ENCODE assay signal across 8 cellular contexts in genomic region chr17:38322156-38322779, GRCh38. TPM values are rescaled to one million over a fixed set of nuclear protein-coding genes. Genes with fewer than 3 reads are reported as not detected.
DNase-seq lines count a peak whose midpoint lies in the region; ATAC-seq, FAIRE-seq and TF ChIP-seq lines count a peak whose summit lies in the region.

No MANE protein-coding gene starts in this region.

- no peak overlapping the region for H2AFZ ChIP-seq in HepG2 (ENCODE audit: low read length)

- FAIRE-seq in HepG2 (lab: Jason Lieb, UNC), result no peak

- intact Hi-C loops in HepG2 (cut with micrococcal nuclease; ENCODE audit: unreplicated experiment), result no loop called here

- no TSS peak for BruUV-seq in HepG2 (replicated peaks; lab: Mats Ljungman, UMichigan)

- TF ChIP-seq RAD21 in HepG2 (CRISPR knock-in tag; IDR thresholded peaks at IDR 0.05), result no peak

- 26% methylated on average over 8 of the region's 8 CpGs for WGBS in HepG2 (ENCODE audit: low lambda C conversion rate)

- H3K9ac ChIP-seq in HepG2 (ENCODE audit: insufficient read depth, low read depth, low read length), result no peak overlapping the region

- peaks cover 23 to 44% of the 10 kb centered on the region in 2 experiments for H3K36me3 ChIP-seq in HepG2 (replicated peaks in 1 of 2; ENCODE audit: control insufficient read depth in 1 of 2, insufficient read depth in 2 of 2, low read length in 2 of 2)

- no peaks in the 10 kb centered on the region for H3K9me3 ChIP-seq in HepG2 (ENCODE audit: low read length)

- no peaks in the 10 kb centered on the region for H4K20me1 ChIP-seq in HepG2 (ENCODE audit: insufficient read depth, low read length)

- TF ChIP-seq EP300 in HepG2 (IDR thresholded peaks at IDR 0.05; ENCODE audit: low read depth in 2 of 2, low read length in 2 of 2) (no peak), HepG2 (CRISPR knock-in tag; IDR thresholded peaks at IDR 0.05; ENCODE audit: borderline replicate concordance) (no peak)

- ATAC-seq in HepG2 (peak; percentile 88), GM21526 (IDR thresholded peaks at IDR 0.05; ENCODE audit: low FRiP score, unreplicated experiment) (no peak)

- CTCF ChIA-PET in HepG2 (lab: Yijun Ruan, JAX; ENCODE audit: low intra/inter-chr PET ratio, low total read pairs), result no interaction called here

- H3K4me2 ChIP-seq in HepG2 (ENCODE audit: low read depth, low read length), result no peak overlapping the region

- H3K4me1 ChIP-seq in HepG2 (ENCODE audit: insufficient read depth, low read length), result peaks cover 17% of the 10 kb centered on the region

- in situ Hi-C loops in HepG2 (cut with HindIII; ENCODE audit: extremely low pct_ligation_motif_present, low pct_unique_long_range_greater_than_20kb), result no loop called here

- H3K27ac ChIP-seq in HepG2 (ENCODE audit: extremely low read length, insufficient read depth, low read length), result no peak overlapping the region

- peak; percentile 68 for DNase-seq in ELR (ENCODE audit: low read depth)
- peak; percentile 32 for DNase-seq in M059J (ENCODE audit: low read depth)
- DNase-seq in activated CD4-positive, CD25-positive, alpha-beta regulatory T cell treated with anti-CD3 and anti-CD28 coated beads, Interleukin-2, amount 50 U/mL, for 16 hours (ENCODE audit: low read depth, low spot score), result peak; percentile 55
- DNase-seq in cardiac fibroblast (ENCODE audit: low read depth in 2 of 2), result peak; percentile 59 to 62
- peak; percentile 48 for DNase-seq in HepG2 (ENCODE audit: low spot score)
- peak; percentile 45 for DNase-seq in stimulated activated CD8-positive, alpha-beta memory T cell treated with anti-CD3 and anti-CD28 coated beads, Interleukin-12 subunit alpha, Interleukin-12 subunit beta, amount 100 ng/mL, for 4 hours (ENCODE audit: low read depth)
- no peak for DNase-seq in NOMO-1 treated with dmso at 0.1 percent for 144 hours (lab: John Stamatoyannopoulos, UW; ENCODE audit: unreplicated experiment)

- H3K27me3 ChIP-seq in HepG2 (ENCODE audit: control insufficient read depth in 1 of 2, insufficient read depth in 2 of 2, low read length in 2 of 2), result no peaks in the 10 kb centered on the region

- 0 out of 4 replicates have a peak, but pooled peaks of 1 of the 2 experiments have one; percentile 25 for TF ChIP-seq POLR2A in HepG2 (IDR thresholded peaks at IDR 0.05; ENCODE audit: insufficient read depth in 1 of 2, low read depth in 2 of 2, low read length in 2 of 2)

- POLR2A ChIA-PET in HepG2 (lab: Yijun Ruan, JAX), result interaction anchor here (1.1 to 1.9 kb wide), 2 partner anchors 8 to 29 kb away, joined by 5 to 7 read pairs; partner anchors contain the start of gene SOCS7

- no peak overlapping the region for H3K4me3 ChIP-seq in cardiac fibroblast (replicated peaks in 1 of 2; ENCODE audit: low read depth in 2 of 2, low read length in 2 of 2)
- H3K4me3 ChIP-seq in HepG2 (replicated peaks in 1 of 3; ENCODE audit: insufficient read depth in 1 of 3, low read depth in 2 of 3, low read length in 3 of 3), result no peak overlapping the region

- H3K79me2 ChIP-seq in HepG2 (ENCODE audit: insufficient read depth, low read length), result no peaks in the 10 kb centered on the region

- TF ChIP-seq CTCF in cardiac fibroblast (IDR thresholded peaks at IDR 0.05; ENCODE audit: low read depth, low read length), result peak; percentile 72
- peak; percentile 73 for TF ChIP-seq CTCF in HepG2 (CRISPR knock-in tag; IDR thresholded peaks at IDR 0.05)

TF ChIP-seq in HepG2, 621 proteins besides CTCF, POLR2A, EP300 and RAD21 (continues in another document):
- TF ChIP-seq ZNF383 (CRISPR knock-in tag; IDR thresholded peaks at IDR 0.05; ENCODE audit: borderline replicate concordance) (no peak), XRCC5 (optimal IDR thresholded peaks at IDR 0.05; ENCODE audit: low read length) (peak; percentile 45)

RNA-seq across cellular contexts. Expression of gene GPR179, which starts 21.5 kb away (rescaled TPM):
- not detected in 2 replicates for total RNA-seq in M059J (2014; rRNA removed; shearing (Covaris generic))
- total RNA-seq in HepG2 (2016; rRNA removed; fragmentation: Illumina TruSeq; extraction: Trizol), result 0.07 TPM in 1 of 2 replicates, not detected in the other
- total RNA-seq in HepG2 (2016; cell fraction: cytosol; rRNA removed; fragmentation: Illumina TruSeq; extraction: Trizol; ENCODE audit: low read depth), result not detected in 2 replicates
- total RNA-seq in HepG2 (2016; cell fraction: insoluble cytoplasmic fraction; rRNA removed; fragmentation: Illumina TruSeq; extraction: Trizol), result 0.02 TPM in 1 of 2 replicates, not detected in the other
- total RNA-seq in HepG2 (2016; cell fraction: membrane; rRNA removed; fragmentation: Illumina TruSeq; extraction: Trizol), result not detected in 2 replicates
- 0.13 TPM in 1 of 2 replicates, not detected in the other for total RNA-seq in HepG2 (2016; cell fraction: nucleus; rRNA removed; fragmentation: Illumina TruSeq; extraction: Trizol)
- 0.03 and 0.08 TPM in 2 replicates for polyA plus RNA-seq in HepG2 (2011; rRNA removed)
- polyA plus RNA-seq in HepG2 (2011; cell fraction: cytosol; rRNA removed), result 0.01 and 0.04 TPM in 2 replicates
- polyA plus RNA-seq in HepG2 (2011; cell fraction: nucleus; rRNA removed), result 0.14 and 0.16 TPM in 2 replicates
- polyA plus RNA-seq in HepG2 (2012), result 0.04 and 0.08 TPM in 2 replicates
- polyA plus RNA-seq in HepG2 (2016; cell fraction: cytosol; fragmentation: Illumina TruSeq; extraction: Trizol; ENCODE audit: low read depth), result not detected in 2 replicates
- polyA plus RNA-seq in HepG2 (2016; cell fraction: insoluble cytoplasmic fraction; fragmentation: Illumina TruSeq; extraction: Trizol; ENCODE audit: low read depth), result not detected in 2 replicates
- polyA plus RNA-seq in HepG2 (2016; cell fraction: membrane; fragmentation: Illumina TruSeq; extraction: Trizol; ENCODE audit: low read depth), result not detected in 2 replicates
- 0.09 TPM in 1 of 2 replicates, not detected in the other for polyA plus RNA-seq in HepG2 (2016; cell fraction: nucleus; fragmentation: Illumina TruSeq; extraction: Trizol; ENCODE audit: insufficient read depth, low read depth)
- 0.05 and 0.06 TPM in 2 replicates for polyA minus RNA-seq in HepG2 (2011; rRNA and poly(A)+ RNA removed; ENCODE audit: low replicate concordance)
- polyA minus RNA-seq in HepG2 (2011; cell fraction: cytosol; rRNA and poly(A)+ RNA removed), result 0.10 TPM in 1 of 2 replicates, not detected in the other
- 0.12 TPM in 1 of 2 replicates, not detected in the other for polyA minus RNA-seq in HepG2 (2011; cell fraction: nucleus; rRNA and poly(A)+ RNA removed)

RNA-seq across cellular contexts. Expression of gene MRPL45, which starts 25.3 kb away (rescaled TPM):
- 43.1 and 48.5 TPM in 2 replicates for total RNA-seq in M059J (2014; rRNA removed; shearing (Covaris generic))
- 89.5 and 130 TPM in 2 replicates for total RNA-seq in HepG2 (2016; rRNA removed; fragmentation: Illumina TruSeq; extraction: Trizol)
- total RNA-seq in HepG2 (2016; cell fraction: cytosol; rRNA removed; fragmentation: Illumina TruSeq; extraction: Trizol; ENCODE audit: low read depth), result 39.9 and 40.5 TPM in 2 replicates
- total RNA-seq in HepG2 (2016; cell fraction: insoluble cytoplasmic fraction; rRNA removed; fragmentation: Illumina TruSeq; extraction: Trizol), result 89.7 and 136 TPM in 2 replicates
- total RNA-seq in HepG2 (2016; cell fraction: membrane; rRNA removed; fragmentation: Illumina TruSeq; extraction: Trizol), result 92.4 and 101 TPM in 2 replicates
- 47.1 and 50.4 TPM in 2 replicates for total RNA-seq in HepG2 (2016; cell fraction: nucleus; rRNA removed; fragmentation: Illumina TruSeq; extraction: Trizol)
- polyA plus RNA-seq in HepG2 (2011; rRNA removed), result 124 and 157 TPM in 2 replicates
- polyA plus RNA-seq in HepG2 (2011; cell fraction: cytosol; rRNA removed), result 121 and 150 TPM in 2 replicates
- 27.4 and 36.1 TPM in 2 replicates for polyA plus RNA-seq in HepG2 (2011; cell fraction: nucleus; rRNA removed)
- polyA plus RNA-seq in HepG2 (2012), result 95.8 and 105 TPM in 2 replicates
- 55.8 and 62.5 TPM in 2 replicates for polyA plus RNA-seq in HepG2 (2016; cell fraction: cytosol; fragmentation: Illumina TruSeq; extraction: Trizol; ENCODE audit: low read depth)
- polyA plus RNA-seq in HepG2 (2016; cell fraction: insoluble cytoplasmic fraction; fragmentation: Illumina TruSeq; extraction: Trizol; ENCODE audit: low read depth), result 191 and 196 TPM in 2 replicates
- polyA plus RNA-seq in HepG2 (2016; cell fraction: membrane; fragmentation: Illumina TruSeq; extraction: Trizol; ENCODE audit: low read depth), result 108 and 122 TPM in 2 replicates
- 78.5 and 84.6 TPM in 2 replicates for polyA plus RNA-seq in HepG2 (2016; cell fraction: nucleus; fragmentation: Illumina TruSeq; extraction: Trizol; ENCODE audit: insufficient read depth, low read depth)
- 71.4 and 88.7 TPM in 2 replicates for polyA minus RNA-seq in HepG2 (2011; rRNA and poly(A)+ RNA removed; ENCODE audit: low replicate concordance)
- polyA minus RNA-seq in HepG2 (2011; cell fraction: cytosol; rRNA and poly(A)+ RNA removed), result 60.8 and 62.0 TPM in 2 replicates
- 30.0 and 40.5 TPM in 2 replicates for polyA minus RNA-seq in HepG2 (2011; cell fraction: nucleus; rRNA and poly(A)+ RNA removed)

RNA-seq across cellular contexts. Expression of gene SOCS7, which starts 29.4 kb away (rescaled TPM):
- total RNA-seq in M059J (2014; rRNA removed; shearing (Covaris generic)), result 3.9 and 9.7 TPM in 2 replicates
- 24.0 and 24.2 TPM in 2 replicates for total RNA-seq in HepG2 (2016; rRNA removed; fragmentation: Illumina TruSeq; extraction: Trizol)
- total RNA-seq in HepG2 (2016; cell fraction: cytosol; rRNA removed; fragmentation: Illumina TruSeq; extraction: Trizol; ENCODE audit: low read depth), result 19.2 and 21.2 TPM in 2 replicates
- total RNA-seq in HepG2 (2016; cell fraction: insoluble cytoplasmic fraction; rRNA removed; fragmentation: Illumina TruSeq; extraction: Trizol), result 20.1 and 23.6 TPM in 2 replicates
- total RNA-seq in HepG2 (2016; cell fraction: membrane; rRNA removed; fragmentation: Illumina TruSeq; extraction: Trizol), result 13.4 and 14.5 TPM in 2 replicates
- total RNA-seq in HepG2 (2016; cell fraction: nucleus; rRNA removed; fragmentation: Illumina TruSeq; extraction: Trizol), result 17.8 and 25.0 TPM in 2 replicates
- polyA plus RNA-seq in HepG2 (2011; rRNA removed), result 17.8 and 19.2 TPM in 2 replicates
- 11.8 and 11.9 TPM in 2 replicates for polyA plus RNA-seq in HepG2 (2011; cell fraction: cytosol; rRNA removed)
- polyA plus RNA-seq in HepG2 (2011; cell fraction: nucleus; rRNA removed), result 26.2 and 27.3 TPM in 2 replicates
- 18.6 and 19.8 TPM in 2 replicates for polyA plus RNA-seq in HepG2 (2012)
- polyA plus RNA-seq in HepG2 (2016; cell fraction: cytosol; fragmentation: Illumina TruSeq; extraction: Trizol; ENCODE audit: low read depth), result 2.0 and 3.0 TPM in 2 replicates
- polyA plus RNA-seq in HepG2 (2016; cell fraction: insoluble cytoplasmic fraction; fragmentation: Illumina TruSeq; extraction: Trizol; ENCODE audit: low read depth), result 11.1 and 12.4 TPM in 2 replicates
- 4.1 and 5.3 TPM in 2 replicates for polyA plus RNA-seq in HepG2 (2016; cell fraction: membrane; fragmentation: Illumina TruSeq; extraction: Trizol; ENCODE audit: low read depth)
- 26.3 and 28.1 TPM in 2 replicates for polyA plus RNA-seq in HepG2 (2016; cell fraction: nucleus; fragmentation: Illumina TruSeq; extraction: Trizol; ENCODE audit: insufficient read depth, low read depth)
- 39.7 and 48.1 TPM in 2 replicates for polyA minus RNA-seq in HepG2 (2011; rRNA and poly(A)+ RNA removed; ENCODE audit: low replicate concordance)
- 14.7 and 15.5 TPM in 2 replicates for polyA minus RNA-seq in HepG2 (2011; cell fraction: cytosol; rRNA and poly(A)+ RNA removed)
- polyA minus RNA-seq in HepG2 (2011; cell fraction: nucleus; rRNA and poly(A)+ RNA removed), result 24.3 and 29.0 TPM in 2 replicates
